ENCODE assay signal across 9 cellular contexts in the genomic region with DNA sequence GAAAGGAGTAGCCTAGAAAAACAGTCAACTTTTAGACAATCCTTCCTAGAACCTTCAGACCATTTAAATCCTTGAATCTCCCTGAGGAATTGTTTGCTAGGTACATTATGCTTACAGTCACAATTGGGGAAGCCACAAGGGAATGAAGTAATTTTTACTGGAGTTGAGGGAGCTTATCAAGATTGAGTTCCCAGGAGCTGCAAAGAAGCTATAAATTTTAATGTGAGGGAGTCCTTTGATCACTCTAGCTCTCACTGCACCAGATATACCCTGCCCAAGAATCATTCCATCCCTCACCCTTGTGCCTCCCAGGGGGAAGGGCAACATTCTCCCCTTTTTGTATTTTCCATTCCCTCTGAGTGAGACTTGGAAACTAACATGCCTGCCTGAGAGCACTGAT.
"Had no signal": no experiment of that assay in that cellular context is flagged by ENCODE, and none has a peak within 500 bp of the region (broad histone marks: within the 10 kb centered on the region; RNA-seq: fewer than 3 reads in every experiment).

No MANE protein-coding gene starts in this region.

- H3K36me3 Mint-ChIP-seq: IgD-negative memory B cell had no signal

- H3K4me3 ChIP-seq: GM23248 had no signal

- H2AFZ ChIP-seq: GM23248 had no signal

- ATAC-seq: HepG2 had no signal

- H3K27ac Mint-ChIP-seq: H9, IgD-negative memory B cell had no signal

- H3K9me3 Mint-ChIP-seq: H9, IgD-negative memory B cell had no signal

- H3K27ac ChIP-seq: GM23248, HL-60 had no signal

- H3K4me3 Mint-ChIP-seq: H9, IgD-negative memory B cell had no signal

- FAIRE-seq: H1, H54, HepG2 had no signal

- H3K9ac ChIP-seq: GM23248 had no signal

- DNase-seq: GM23248, H9, HCEC 1CT, KG1 had no signal

- H3K4me1 Mint-ChIP-seq: H9, IgD-negative memory B cell had no signal
